In the genomic region with DNA sequence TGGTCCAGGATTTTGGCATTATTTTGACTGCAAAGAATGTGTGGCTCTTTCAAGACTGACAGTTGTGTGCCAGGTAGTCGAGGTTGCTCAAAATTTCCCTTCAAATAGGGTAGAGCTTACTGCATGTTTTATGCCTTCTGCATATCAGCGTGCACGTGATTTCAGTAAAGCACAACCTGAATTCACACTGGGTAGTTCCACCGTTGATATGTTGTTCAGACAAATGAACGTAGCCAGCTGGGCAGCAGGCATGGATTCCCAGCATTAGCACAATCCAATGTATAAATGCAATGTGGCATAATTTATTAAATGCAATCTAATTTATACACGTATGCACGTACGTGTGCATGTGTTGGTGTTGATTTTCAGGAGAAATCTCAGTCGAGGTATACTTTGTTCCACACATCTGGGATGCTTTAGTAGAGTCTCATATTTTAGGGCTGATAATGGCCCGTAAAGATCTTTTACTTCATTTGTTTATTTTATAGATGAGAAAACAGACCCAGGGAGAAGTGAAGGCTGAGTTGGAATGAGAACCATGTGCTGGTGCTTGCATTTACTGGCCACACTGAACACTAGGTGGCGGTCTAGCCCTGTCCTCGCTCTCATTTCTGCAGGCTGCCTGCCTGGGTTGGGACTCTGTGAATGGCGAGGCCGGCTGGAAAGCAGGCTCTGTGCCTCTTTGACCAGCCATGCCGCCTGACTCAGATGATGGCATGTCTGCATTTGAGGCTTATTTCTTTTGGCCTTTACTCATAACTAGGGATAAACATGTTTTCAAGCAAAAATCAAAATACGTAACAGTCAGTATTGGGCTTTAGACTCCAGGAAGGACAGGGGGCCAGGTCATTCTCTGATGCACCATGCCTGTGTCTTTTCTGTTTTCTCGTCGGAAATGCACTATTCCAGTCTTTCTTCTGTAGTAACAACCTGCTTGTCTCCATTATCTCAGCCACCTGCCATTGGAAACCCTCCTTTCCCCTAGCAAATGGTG, we compare ENCODE assay signal across 8 cellular contexts.
DNase-seq lines count a peak whose midpoint lies in the region; ATAC-seq and TF ChIP-seq lines count a peak whose summit lies in the region.

No MANE protein-coding gene starts in this region.

- H3K27me3 Mint-ChIP-seq in activated naive CD8-positive, alpha-beta T cell treated with anti-CD3 and anti-CD28 coated beads, Interleukin-2, amount 10 ng/mL, durations not matched to agents 7 days and 5 days, result no peaks in the 10 kb centered on the region

- POLR2A ChIA-PET in activated naive CD8-positive, alpha-beta T cell treated with anti-CD3 and anti-CD28 coated beads, Interleukin-2, amount 10 ng/mL, durations not matched to agents 7 days and 5 days (lab: Charles Lee), result no interaction called here

- ATAC-seq in GM21390 (IDR thresholded peaks at IDR 0.05; ENCODE audit: unreplicated experiment) (peak; percentile 92), heart left ventricle (peak in 3 of 4 donors; percentile 71 to 82 (median 78))
- peak; percentile 38 for ATAC-seq in activated naive CD8-positive, alpha-beta T cell treated with anti-CD3 and anti-CD28 coated beads, Interleukin-2, amount 10 ng/mL, durations not matched to agents 7 days and 5 days (ENCODE audit: low read depth)

- H3K9me3 Mint-ChIP-seq in activated naive CD8-positive, alpha-beta T cell treated with anti-CD3 and anti-CD28 coated beads, Interleukin-2, amount 10 ng/mL, durations not matched to agents 7 days and 5 days, result peaks cover 2% of the 10 kb centered on the region

- peak overlapping the region; percentile 11 for H3K27ac Mint-ChIP-seq in activated naive CD8-positive, alpha-beta T cell treated with anti-CD3 and anti-CD28 coated beads, Interleukin-2, amount 10 ng/mL, durations not matched to agents 7 days and 5 days

- no peak overlapping the region for H3K27ac ChIP-seq in heart left ventricle

- peaks cover 0 to 12% (median 0%) of the 10 kb centered on the region in 12 donors for H3K4me1 ChIP-seq in heart left ventricle

- no peak overlapping the region for H3K4me3 Mint-ChIP-seq in activated naive CD8-positive, alpha-beta T cell treated with anti-CD3 and anti-CD28 coated beads, Interleukin-2, amount 10 ng/mL, durations not matched to agents 7 days and 5 days

- WGBS in heart left ventricle, 4 donors, result 68 to 79% (median 74%) methylated on average over 18 of the region's 18 CpGs

- DNase-seq in Daoy (ENCODE audit: low read depth) (peak; percentile 70), HT1080 (ENCODE audit: low read depth) (peak; percentile 38), SHP77 (lab: John Stamatoyannopoulos, UW) (peak; percentile 62), heart left ventricle (peak; percentile 50 to 79 (median 54)), renal cortical epithelial cell (ENCODE audit: low read depth) (peak; percentile 46), NCI-H2029 (lab: John Stamatoyannopoulos, UW) (no peak)
- DNase-seq in activated naive CD8-positive, alpha-beta T cell treated with anti-CD3 and anti-CD28 coated beads, Interleukin-2, amount 10 ng/mL, durations not matched to agents 7 days and 5 days, result no peak

- no peaks in the 10 kb centered on the region for H3K4me1 Mint-ChIP-seq in activated naive CD8-positive, alpha-beta T cell treated with anti-CD3 and anti-CD28 coated beads, Interleukin-2, amount 10 ng/mL, durations not matched to agents 7 days and 5 days

- no peaks in the 10 kb centered on the region for H3K27me3 ChIP-seq in heart left ventricle

- H3K36me3 Mint-ChIP-seq in activated naive CD8-positive, alpha-beta T cell treated with anti-CD3 and anti-CD28 coated beads, Interleukin-2, amount 10 ng/mL, durations not matched to agents 7 days and 5 days, result peaks cover 33% of the 10 kb centered on the region

- peaks cover 0 to 80% (median 41%) of the 10 kb centered on the region in 9 donors for H3K36me3 ChIP-seq in heart left ventricle

- TF ChIP-seq CTCF in heart left ventricle (IDR thresholded peaks at IDR 0.05), result peak; percentile 43 to 79 (median 63)

- TF ChIP-seq POLR2A in heart left ventricle (IDR thresholded peaks at IDR 0.05), result no peak

- no peak overlapping the region for H3K4me3 ChIP-seq in heart left ventricle

- no peaks in the 10 kb centered on the region for H3K9me3 ChIP-seq in heart left ventricle

- intact Hi-C loops in heart left ventricle (cut with DNase I), result loop anchor here in 2 of 10 donors (5.0 kb wide), 2 partner anchors 120 to 140 kb away; partner anchors contain the start of gene RNF144A (in 1 of the 2)

Comparison
In these comparisons a context has a peak if more than half of its experiments do, and no peak if none do; other contexts are left out.
1. DNase-seq: peak in Daoy (single experiment), HT1080 (single experiment), SHP77 (2 of 2), heart left ventricle (5 of 5) and renal cortical epithelial cell (single experiment); none in activated naive CD8-positive, alpha-beta T cell treated with anti-CD3 and anti-CD28 coated beads, Interleukin-2, amount 10 ng/mL, durations not matched to agents 7 days and 5 days (single experiment) and NCI-H2029 (single experiment).
2. ATAC-seq: peak in every context shown above with its lines; median percentile 92 in GM21390; 78 in heart left ventricle; 38 in activated naive CD8-positive, alpha-beta T cell treated with anti-CD3 and anti-CD28 coated beads, Interleukin-2, amount 10 ng/mL, durations not matched to agents 7 days and 5 days.